ENCODE assay signal across 7 cellular contexts in the genomic region with DNA sequence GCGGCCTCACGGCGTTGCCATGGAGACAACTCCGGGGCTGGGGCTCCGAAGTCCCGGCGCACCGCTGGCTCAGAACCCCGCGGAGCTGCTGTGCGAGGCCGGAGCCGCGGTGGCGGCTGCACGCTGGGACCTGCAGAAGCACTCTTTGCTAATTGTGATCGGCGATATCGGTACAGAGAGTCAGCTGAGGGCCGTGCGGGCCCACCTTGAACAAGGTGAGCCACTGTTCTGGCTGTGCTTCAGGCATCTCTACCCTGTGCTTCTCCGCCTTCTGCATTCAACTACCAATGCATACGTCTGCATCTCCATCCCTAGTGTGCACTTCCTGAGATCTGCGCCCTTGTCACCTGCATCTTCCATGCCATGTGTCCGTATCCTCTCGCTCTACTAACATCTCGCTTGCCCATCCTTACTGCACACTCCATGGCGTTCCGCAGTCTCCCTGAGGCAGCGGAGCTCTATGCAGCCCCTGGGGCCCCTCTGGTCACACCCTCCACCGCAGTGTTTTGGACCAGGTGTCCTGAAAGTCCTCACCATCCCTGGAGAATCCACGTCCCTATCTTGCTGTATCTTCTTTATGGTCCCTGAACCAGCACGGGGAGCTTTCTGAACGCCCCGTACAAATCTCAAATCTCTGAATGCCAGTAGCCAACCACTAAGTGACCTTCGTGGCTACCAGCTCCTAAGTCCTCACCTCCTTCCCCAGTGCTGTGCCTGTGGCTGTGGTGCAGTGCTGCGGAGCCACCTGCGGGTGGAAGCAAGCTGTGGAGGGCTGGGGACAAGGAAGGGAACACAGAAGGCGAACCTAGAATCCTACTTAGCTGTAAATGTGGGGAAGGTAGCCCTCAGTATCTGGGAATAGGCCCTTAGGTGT. TPM values are rescaled to one million over a fixed set of nuclear protein-coding genes. Genes with fewer than 3 reads are reported as not detected.
DNase-seq lines count a peak whose midpoint lies in the region; ATAC-seq and TF ChIP-seq lines count a peak whose summit lies in the region.

No MANE protein-coding gene starts in this region.

- POLR2A ChIA-PET in naive thymus-derived CD4-positive, alpha-beta T cell (lab: Charles Lee), result interaction anchor here (0.9 to 4.0 kb wide), 8 partner anchors 10 to 1021 kb away, joined by 3 to 56 read pairs (median 4); partner anchors contain the start of genes TP53BP1, TUBGCP4, ZNF106 and ZSCAN29

- peak overlapping the region; percentile 51; the same call in 1 of the 2 replicates for H3K9ac ChIP-seq in ES-I3 (ENCODE audit: low read depth, low read length)
- no peak overlapping the region for H3K9ac ChIP-seq in SK-N-MC (ENCODE audit: insufficient read length)

- H3K4me1 Mint-ChIP-seq in naive thymus-derived CD4-positive, alpha-beta T cell, result peaks cover 14 to 59% (median 28%) of the 10 kb centered on the region in 7 donors

- H3K4me1 ChIP-seq in ES-I3 (ENCODE audit: insufficient read depth, low read length), result peaks cover 1% of the 10 kb centered on the region; the same call in 1 of the 2 replicates
- peaks cover 14 to 17% of the 10 kb centered on the region in 2 donors for H3K4me1 ChIP-seq in naive thymus-derived CD4-positive, alpha-beta T cell (ENCODE audit: control insufficient read depth in 2 of 2, insufficient read depth in 2 of 2, low read length in 2 of 2)

- H3K36me3 ChIP-seq in ES-I3 (ENCODE audit: insufficient read depth, low read length), result no peaks in the 10 kb centered on the region
- H3K36me3 ChIP-seq in SK-N-MC (ENCODE audit: insufficient read depth, low read length), result no peaks in the 10 kb centered on the region
- H3K36me3 ChIP-seq in naive thymus-derived CD4-positive, alpha-beta T cell (ENCODE audit: control insufficient read depth in 2 of 3, insufficient read depth in 3 of 3, low read length in 3 of 3), result no peaks in the 10 kb centered on the region

- CTCF ChIA-PET in naive thymus-derived CD4-positive, alpha-beta T cell (lab: Charles Lee), result interaction anchor here (0.7 to 2.1 kb wide), 8 partner anchors 11 to 139 kb away, joined by 3 to 7 read pairs (median 3); partner anchors contain the start of gene TP53BP1

- TF ChIP-seq CTCF in dorsolateral prefrontal cortex (IDR thresholded peaks at IDR 0.05 in 54 of 56, conservative IDR thresholded peaks at IDR 0.05 in 2 of 56; ENCODE audit: low read depth in 1 of 56, partially characterized antibody in 56 of 56), result peak in 38 of 56 donors; percentile 2 to 50 (median 28)

- H3K4me3 Mint-ChIP-seq in naive thymus-derived CD4-positive, alpha-beta T cell, result peak overlapping the region; percentile 89 to 100 (median 94)

- peak overlapping the region; percentile 77 to 99 (median 95) for H3K27ac Mint-ChIP-seq in naive thymus-derived CD4-positive, alpha-beta T cell

- ATAC-seq in HG03571 (IDR thresholded peaks at IDR 0.05; ENCODE audit: unreplicated experiment) (peak; percentile 18), GM18873 (IDR thresholded peaks at IDR 0.05; ENCODE audit: low FRiP score, unreplicated experiment) (no peak), GM21723 (IDR thresholded peaks at IDR 0.05; ENCODE audit: unreplicated experiment) (no peak)
- no peak for ATAC-seq in naive thymus-derived CD4-positive, alpha-beta T cell

- no peaks in the 10 kb centered on the region for H3K27me3 ChIP-seq in dorsolateral prefrontal cortex
- no peaks in the 10 kb centered on the region for H3K27me3 ChIP-seq in naive thymus-derived CD4-positive, alpha-beta T cell (ENCODE audit: control insufficient read depth in 2 of 2, insufficient read depth in 2 of 2, low read length in 2 of 2)

- H3K4me3 ChIP-seq in SK-N-MC (peak overlapping the region; percentile 80), dorsolateral prefrontal cortex (peak overlapping the region; percentile 47 to 98 (median 81))
- peak overlapping the region; percentile 88 for H3K4me3 ChIP-seq in naive thymus-derived CD4-positive, alpha-beta T cell (ENCODE audit: low read length)

- DNase-seq in SK-N-MC (ENCODE audit: low read depth, low spot score) (no peak), dorsolateral prefrontal cortex (peak in 5 of 10 donors; percentile 52 to 71 (median 62))
- peak in 2 of 9 donors; percentile 24 to 38 for DNase-seq in naive thymus-derived CD4-positive, alpha-beta T cell

- peaks cover 2 to 10% (median 8%) of the 10 kb centered on the region in 5 donors for H3K27me3 Mint-ChIP-seq in naive thymus-derived CD4-positive, alpha-beta T cell

- peaks cover 0 to 18% (median 0%) of the 10 kb centered on the region in 5 donors for H3K36me3 Mint-ChIP-seq in naive thymus-derived CD4-positive, alpha-beta T cell

- intact Hi-C loops in dorsolateral prefrontal cortex (cut with DNase I), result loop anchor here in 1 of 2 donors (5.0 kb wide), 1 partner anchor 69 kb away; no protein-coding TSS in a partner anchor
- intact Hi-C loops in naive thymus-derived CD4-positive, alpha-beta T cell (cut with micrococcal nuclease), result loop anchor here (2.0 to 10.0 kb wide), 14 partner anchors 34 to 1850 kb away; partner anchors contain the start of genes GANC (in 2 of the 2), TMEM87A (in 2 of the 2), B2M (in 1 of the 2) and CCNDBP1 (in 1 of the 2)

- peaks cover 0 to 1% (median 0%) of the 10 kb centered on the region in 11 donors for H3K9me3 Mint-ChIP-seq in naive thymus-derived CD4-positive, alpha-beta T cell

- H3K27ac ChIP-seq in SK-N-MC (no peak overlapping the region), dorsolateral prefrontal cortex (peak overlapping the region; percentile 3 to 99 (median 97))
- peak overlapping the region; percentile 56 for H3K27ac ChIP-seq in naive thymus-derived CD4-positive, alpha-beta T cell (ENCODE audit: low read depth, low read length)

- H3K9me3 ChIP-seq in ES-I3 (ENCODE audit: control insufficient read depth, insufficient read depth, low read length), result no peaks in the 10 kb centered on the region
- H3K9me3 ChIP-seq in SK-N-MC (ENCODE audit: low read depth, low read length), result no peaks in the 10 kb centered on the region
- H3K9me3 ChIP-seq in naive thymus-derived CD4-positive, alpha-beta T cell (ENCODE audit: control insufficient read depth in 2 of 3, low read length in 3 of 3), result no peaks in the 10 kb centered on the region

RNA-seq across cellular contexts. Expression of gene MAP1A, which starts 6.2 kb away (rescaled TPM):
- 100 to 1,000 TPM; 301 to 845 (median 633) TPM for total RNA-seq in dorsolateral prefrontal cortex
- total RNA-seq in naive thymus-derived CD4-positive, alpha-beta T cell, result 10 to 100 TPM in 1 of 5 experiments, 1 to 10 TPM in 2, under 1 TPM in 2; 0.30 to 13.6 (median 1.4) TPM
- polyA plus RNA-seq in naive thymus-derived CD4-positive, alpha-beta T cell, result under 1 TPM; 0.22 to 0.24 TPM

RNA-seq across cellular contexts. Expression of gene TP53BP1, which starts 18.3 kb away (rescaled TPM):
- 100 to 1,000 TPM in 52 of 120 experiments, 10 to 100 TPM in 68; 71.0 to 120 (median 97.6) TPM for total RNA-seq in dorsolateral prefrontal cortex
- total RNA-seq in naive thymus-derived CD4-positive, alpha-beta T cell, result 10 to 100 TPM; 34.5 to 41.6 (median 40.6) TPM
- polyA plus RNA-seq in naive thymus-derived CD4-positive, alpha-beta T cell, result 10 to 100 TPM in 1 of 2 donors, 1 to 10 TPM in 1; 9.3 to 13.5 TPM

Comparison
In these comparisons a context has a peak if more than half of its experiments do, and no peak if none do; other contexts are left out.
1. RNA of gene MAP1A, which starts 6.2 kb away (total RNA-seq): 301 to 845 TPM in dorsolateral prefrontal cortex; 0.30 to 13.6 TPM in naive thymus-derived CD4-positive, alpha-beta T cell; every median in the first group is over 10 times any median in the second.
2. Peak in every context shown above with its lines, with median percentiles within 50 percentile points of each other: H3K4me3 ChIP-seq.